In the genomic region with DNA sequence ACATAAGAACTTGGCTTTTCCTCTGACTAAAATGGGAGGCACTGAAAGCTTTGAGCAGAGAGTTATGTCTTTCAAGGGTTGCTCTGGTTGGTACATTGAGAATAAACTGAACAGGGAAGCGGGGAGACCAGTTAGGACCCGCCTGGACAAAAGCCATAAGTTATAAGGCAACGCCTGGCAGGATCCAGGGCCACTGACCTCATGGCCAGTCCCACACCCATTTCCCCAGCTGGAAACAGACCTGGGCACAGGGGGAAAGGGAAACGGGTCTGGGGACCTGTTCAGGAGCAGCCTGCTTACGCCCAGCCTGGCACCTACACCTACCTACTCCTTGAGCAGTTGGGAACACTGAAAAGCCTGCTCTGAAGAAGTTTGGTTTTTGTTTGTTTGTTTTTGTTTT, we compare ENCODE assay signal across 27 cellular contexts. TPM values are rescaled to one million over a fixed set of nuclear protein-coding genes. Genes with fewer than 3 reads are reported as not detected.
"Had no signal": no experiment of that assay in that cellular context is flagged by ENCODE, and none has a peak within 500 bp of the region (broad histone marks: within the 10 kb centered on the region; RNA-seq: fewer than 3 reads in every experiment).

No MANE protein-coding gene starts in this region.

- H3K36me3 ChIP-seq: right lobe of liver, stomach, thoracic aorta had no signal

- H3K36me3 Mint-ChIP-seq: natural killer cell had no signal

- H3K4me3 Mint-ChIP-seq: dendritic cell treated with granulocyte-macrophage colony-stimulating factor and Interleukin-4, amounts not matched to agents 40 ng/mL and 50 ng/mL, for 4 days; effector memory CD8-positive, alpha-beta T cell; natural killer cell had no signal

- H3K4me1 Mint-ChIP-seq: natural killer cell had no signal

- H3K4me1 ChIP-seq: right lobe of liver had no signal

- FAIRE-seq: endothelial cell of umbilical vein, kidney, urothelium cell line had no signal

- H3K27ac ChIP-seq: hepatocyte, psoas muscle, right lobe of liver, stomach, thoracic aorta had no signal

- H3K27ac Mint-ChIP-seq: dendritic cell treated with granulocyte-macrophage colony-stimulating factor and Interleukin-4, amounts not matched to agents 40 ng/mL and 50 ng/mL, for 4 days; effector memory CD8-positive, alpha-beta T cell; natural killer cell had no signal

- H3K4me3 ChIP-seq: hepatocyte, psoas muscle, right lobe of liver, stomach, thoracic aorta had no signal

- H3K9me3 Mint-ChIP-seq: dendritic cell treated with granulocyte-macrophage colony-stimulating factor and Interleukin-4, amounts not matched to agents 40 ng/mL and 50 ng/mL, for 4 days; effector memory CD8-positive, alpha-beta T cell; natural killer cell had no signal

- DNase-seq: effector memory CD8-positive, alpha-beta T cell; erythroblast; foreskin melanocyte; head of caudate nucleus; kidney; left cardiac atrium; natural killer cell; occipital lobe; psoas muscle; retina; right lobe of liver; stimulated activated CD4-positive, alpha-beta T cell treated with anti-CD3 and anti-CD28 coated beads, Interleukin-2, amount 100 ng/mL, for 24 hours; stimulated activated CD4-positive, alpha-beta T cell treated with anti-CD3 and anti-CD28 coated beads, Interleukin-4, amount 100 ng/mL, for 4 hours; stimulated activated naive CD4-positive, alpha-beta T cell; stomach; substantia nigra; trophoblast cell had no signal

- H3K27me3 ChIP-seq: hepatocyte, right lobe of liver had no signal

- H3K9me3 ChIP-seq: psoas muscle, right lobe of liver, stomach, thoracic aorta had no signal

- ATAC-seq: effector memory CD8-positive, alpha-beta T cell; left cardiac atrium; psoas muscle; right lobe of liver had no signal

RNA-seq across cellular contexts. Expression of gene SPINK4, which starts 1.3 kb away (rescaled TPM):
- total RNA-seq: endothelial cell of umbilical vein, hepatocyte, kidney, left cardiac atrium, lung microvascular endothelial cell, mesenteric fat pad, mononuclear cell, myocyte, natural killer cell, occipital lobe, psoas muscle, right lobe of liver, thoracic aorta had no signal
- polyA plus RNA-seq: endothelial cell of umbilical vein, hepatocyte, liver had no signal
